In genomic region chr1:41740630-41741239, GRCh38 we compare ENCODE assay signal across 12 cellular contexts.
A peak's percentile ranks its signal among the peaks of the same experiment; 100 is the strongest.
DNase-seq lines count a peak whose midpoint lies in the region; ATAC-seq, FAIRE-seq and TF ChIP-seq lines count a peak whose summit lies in the region.
"Had no signal": no experiment of that assay in that cellular context is flagged by ENCODE, and none has a peak within 500 bp of the region (broad histone marks: within the 10 kb centered on the region; RNA-seq: fewer than 3 reads in every experiment).

No MANE protein-coding gene starts in this region.

- ATAC-seq in PC-3 (no peak), upper lobe of right lung (peak; percentile 3), GM21737 (IDR thresholded peaks at IDR 0.05; ENCODE audit: unreplicated experiment) (no peak), GM18907 (IDR thresholded peaks at IDR 0.05; ENCODE audit: unreplicated experiment) (no peak)
- ATAC-seq: heart right ventricle had no signal

- H3K27ac ChIP-seq in PC-3 (ENCODE audit: low read length) (peak overlapping the region; percentile 14), H1 (ENCODE audit: low read depth, low read length) (no peak overlapping the region), upper lobe of right lung (peak overlapping the region; percentile 30)
- H3K27ac ChIP-seq: C4-2B had no signal

- no peak overlapping the region for H2AFZ ChIP-seq in PC-3 (ENCODE audit: low read length)
- H2AFZ ChIP-seq in H1 (ENCODE audit: low read length): no peak overlapping the region

- 92% methylated on average over 5 of the region's 5 CpGs; no CpG with 5 or more reads in 1 of the 2 experiments for WGBS in H1 (ENCODE audit: extremely low coverage in 1 of 2, insufficient coverage in 1 of 2, insufficient read length in 1 of 2, insufficient replicate concordance in 2 of 2, low coverage in 1 of 2, low lambda C conversion rate in 2 of 2, missing lambda C conversion rate in 1 of 2), 2 experiments

- no peak overlapping the region for H3K4me3 ChIP-seq in PC-3 (ENCODE audit: low read length)
- H3K4me3 ChIP-seq in H1 (ENCODE audit: extremely low read depth in 1 of 4, insufficient read depth in 2 of 4, low read depth in 3 of 4, low read length in 4 of 4): no peak overlapping the region
- no peak overlapping the region for H3K4me3 ChIP-seq in upper lobe of right lung
- H3K4me3 ChIP-seq: heart right ventricle had no signal

- H3K9me3 ChIP-seq in PC-3 (ENCODE audit: low read length) (no peaks in the 10 kb centered on the region), H1 (ENCODE audit: insufficient read depth in 2 of 2, low read depth in 1 of 2, low read length in 1 of 2) (no peaks in the 10 kb centered on the region), upper lobe of right lung (no peaks in the 10 kb centered on the region)
- H3K9me3 ChIP-seq: heart right ventricle had no signal

- BruUV-seq in PC-3 (replicated peaks; lab: Mats Ljungman, UMichigan): no TSS peak

- H3K79me1 ChIP-seq in H1 (ENCODE audit: low read depth, low read length): no peaks in the 10 kb centered on the region

- no peak overlapping the region for H2BK5ac ChIP-seq in H1 (ENCODE audit: low read depth, low read length)

- no peaks in the 10 kb centered on the region for H3K79me2 ChIP-seq in PC-3 (ENCODE audit: low read length)
- no peaks in the 10 kb centered on the region for H3K79me2 ChIP-seq in H1 (ENCODE audit: control insufficient read depth in 1 of 2, insufficient read depth in 2 of 2, low read length in 2 of 2)

- H2BK15ac ChIP-seq in H1 (ENCODE audit: low read length): no peak overlapping the region

- H3K27me3 ChIP-seq in PC-3 (ENCODE audit: low read length): no peaks in the 10 kb centered on the region
- no peaks in the 10 kb centered on the region; a peak in 1 of 7 replicates for H3K27me3 ChIP-seq in H1 (replicated peaks in 1 of 4; ENCODE audit: control insufficient read depth in 3 of 4, extremely low read depth in 1 of 4, insufficient read depth in 3 of 4, low read length in 3 of 4)
- no peaks in the 10 kb centered on the region for H3K27me3 ChIP-seq in upper lobe of right lung
- H3K27me3 ChIP-seq: heart right ventricle had no signal

- H2BK120ac ChIP-seq in H1 (replicated peaks; ENCODE audit: low read depth, low read length): no peak overlapping the region

- FAIRE-seq in H1 (lab: Jason Lieb, UNC): no peak

- H3K18ac ChIP-seq in H1 (ENCODE audit: extremely low read depth, low read length): no peak overlapping the region

- intact Hi-C loops in PC-3 (cut with micrococcal nuclease) (no loop called here), upper lobe of right lung (cut with DNase I) (no loop called here)

- H3K4me1 ChIP-seq in PC-3 (ENCODE audit: insufficient read depth, low read length) (peaks cover 30% of the 10 kb centered on the region), H1 (replicated peaks in 1 of 4; ENCODE audit: control insufficient read depth in 3 of 4, insufficient read depth in 4 of 4, low read length in 3 of 4) (no peaks in the 10 kb centered on the region; a peak in 2 of 7 replicates), upper lobe of right lung (peaks cover 40% of the 10 kb centered on the region)

- H3K4ac ChIP-seq in H1 (replicated peaks; ENCODE audit: insufficient read length, low read depth, low read length): no peak overlapping the region

- CTCF ChIA-PET in PC-3 (lab: Charles Lee) (no interaction called here), H1 (lab: Charles Lee; ENCODE audit: partially characterized antibody) (no interaction called here)

- TF ChIP-seq EP300 in H1 (IDR thresholded peaks at IDR 0.05; ENCODE audit: borderline replicate concordance in 1 of 2, low read depth in 2 of 2, low read length in 2 of 2): no peak

- H3K4me2 ChIP-seq in PC-3 (ENCODE audit: low read length) (no peak overlapping the region), H1 (ENCODE audit: insufficient read depth in 1 of 2, low read depth in 2 of 2, low read length in 2 of 2) (no peak overlapping the region)

- no peak overlapping the region for H3K14ac ChIP-seq in H1 (ENCODE audit: insufficient read length)

- H3K9ac ChIP-seq in PC-3 (ENCODE audit: low read length): no peak overlapping the region
- no peak overlapping the region for H3K9ac ChIP-seq in H1 (replicated peaks in 1 of 4; ENCODE audit: extremely low read depth in 1 of 4, low read depth in 3 of 4, low read length in 3 of 4)

- H2BK12ac ChIP-seq in H1 (ENCODE audit: low read depth, low read length): no peak overlapping the region

- no peaks in the 10 kb centered on the region for H3K9me2 ChIP-seq in PC-3 (replicated peaks; ENCODE audit: low read length)

- H4K5ac ChIP-seq in H1 (ENCODE audit: insufficient read length, low read depth, low read length): no peak overlapping the region

- TF ChIP-seq POLR2A in H1 (IDR thresholded peaks at IDR 0.05; ENCODE audit: control extremely low read depth in 1 of 2, low read depth in 2 of 2, low read length in 2 of 2): no peak

- H3K36me3 ChIP-seq in PC-3 (ENCODE audit: low read depth, low read length): no peaks in the 10 kb centered on the region
- H3K36me3 ChIP-seq in H1 (ENCODE audit: control insufficient read depth in 2 of 4, insufficient read depth in 4 of 4, low read length in 3 of 4): no peaks in the 10 kb centered on the region
- H3K36me3 ChIP-seq in upper lobe of right lung: no peaks in the 10 kb centered on the region
- H3K36me3 ChIP-seq: heart right ventricle had no signal

- H3K56ac ChIP-seq in H1 (replicated peaks; ENCODE audit: insufficient read length, low read depth, low read length): no peak overlapping the region

- TF ChIP-seq CTCF in PC-3 (conservative IDR thresholded peaks at IDR 0.05; ENCODE audit: low read depth, low read length) (no peak), H1 (IDR thresholded peaks at IDR 0.05; ENCODE audit: control extremely low read depth in 1 of 3, insufficient read depth in 1 of 3, low read depth in 1 of 3, low read length in 3 of 3) (no peak), upper lobe of right lung (IDR thresholded peaks at IDR 0.05) (no peak)

- no peak overlapping the region for H2AK5ac ChIP-seq in H1 (ENCODE audit: low read depth, low read length)

- no peak overlapping the region for H4K91ac ChIP-seq in H1 (replicated peaks; ENCODE audit: insufficient read length, low read length)

- no peak overlapping the region for H3K23ac ChIP-seq in H1 (ENCODE audit: insufficient read length)

- DNase-seq in stimulated activated CD4-positive, alpha-beta T cell treated with anti-CD3 and anti-CD28 coated beads, Interleukin-15, amount 100 ng/mL, for 24 hours: peak; percentile 52
- no peak for DNase-seq in stimulated activated CD4-positive, alpha-beta T cell treated with anti-CD3 and anti-CD28 coated beads, Interleukin-2, amount 100 ng/mL, for 48 hours
- no peak for DNase-seq in PC-3
- no peak for DNase-seq in H1 (ENCODE audit: low read depth in 1 of 2, low spot score in 2 of 2)
- DNase-seq in upper lobe of right lung: peak; percentile 52
- no peak for DNase-seq in NCI-H2081 (lab: John Stamatoyannopoulos, UW)
- DNase-seq: heart right ventricle, NCI-H1417 treated with DMSO at 0.1 percent for 48 hours, SHP77 treated with DMSO at 0.1 percent for 48 hours had no signal

- POLR2A ChIA-PET in PC-3 (lab: Charles Lee; ENCODE audit: unreplicated experiment) (no interaction called here), H1 (lab: Charles Lee; ENCODE audit: partially characterized antibody) (interaction anchor here (0.7 kb wide), 1 partner anchor 28 kb away, joined by 3 read pairs; no protein-coding TSS in a partner anchor)

- H4K8ac ChIP-seq in H1 (ENCODE audit: extremely low read depth, insufficient read depth, low read length): peak overlapping the region; percentile 35; the same call in 1 of the 2 replicates

- no peaks in the 10 kb centered on the region; the same call in 1 of the 2 replicates for H3K23me2 ChIP-seq in H1 (ENCODE audit: low read depth, low read length)

- no peak overlapping the region for H2BK20ac ChIP-seq in H1 (ENCODE audit: low read length)

- H4K20me1 ChIP-seq in PC-3 (ENCODE audit: low read length): no peaks in the 10 kb centered on the region
- no peaks in the 10 kb centered on the region for H4K20me1 ChIP-seq in H1 (replicated peaks in 1 of 2; ENCODE audit: control insufficient read depth in 1 of 2, insufficient read depth in 2 of 2, low read length in 2 of 2)

- no peak for TF ChIP-seq RAD21 in H1 (IDR thresholded peaks at IDR 0.05 in 1 of 2, conservative IDR thresholded peaks at IDR 0.05 in 1 of 2; ENCODE audit: low read depth in 2 of 2, low read length in 2 of 2)

- no peaks in the 10 kb centered on the region for H3F3A ChIP-seq in PC-3 (ENCODE audit: low read length, unreplicated experiment)

TF ChIP-seq in H1, 55 proteins besides CTCF, POLR2A, EP300 and RAD21 (continues in another document):
- TF ChIP-seq SP4 (IDR thresholded peaks at IDR 0.05; ENCODE audit: low read length) (no peak), CHD1 (IDR thresholded peaks at IDR 0.05; ENCODE audit: low read depth, low read length) (no peak), SRF (IDR thresholded peaks at IDR 0.05; ENCODE audit: low read depth, low read length) (no peak), SIRT6 (IDR thresholded peaks at IDR 0.05; ENCODE audit: low read length) (no peak), TBP (IDR thresholded peaks at IDR 0.05; ENCODE audit: low read depth, low read length) (no peak), GABPA (IDR thresholded peaks at IDR 0.05; ENCODE audit: borderline replicate concordance, insufficient read depth, low read length) (no peak), SUZ12 (IDR thresholded peaks at IDR 0.05; ENCODE audit: low read length) (no peak), MAX (IDR thresholded peaks at IDR 0.05) (no peak), SP2 (IDR thresholded peaks at IDR 0.05; ENCODE audit: low read length) (no peak), KDM5A (IDR thresholded peaks at IDR 0.05; ENCODE audit: low read length) (no peak), RBBP5 (IDR thresholded peaks at IDR 0.05; ENCODE audit: borderline replicate concordance, low read depth, low read length) (no peak)

Comparison
In these comparisons a context has a peak if more than half of its experiments do, and no peak if none do; other contexts are left out.
1. DNase-seq: peak in stimulated activated CD4-positive, alpha-beta T cell treated with anti-CD3 and anti-CD28 coated beads, Interleukin-15, amount 100 ng/mL, for 24 hours (single experiment) and upper lobe of right lung (single experiment); none in stimulated activated CD4-positive, alpha-beta T cell treated with anti-CD3 and anti-CD28 coated beads, Interleukin-2, amount 100 ng/mL, for 48 hours (0 of 2), PC-3 (single experiment), H1 (0 of 2) and NCI-H2081 (0 of 2).